Comparison of ENCODE assay signal across 23 cellular contexts in genomic region chr13:31610270-31610998, GRCh38.
"Had no signal": no experiment of that assay in that cellular context is flagged by ENCODE, and none has a peak within 500 bp of the region (broad histone marks: within the 10 kb centered on the region; RNA-seq: fewer than 3 reads in every experiment).

No MANE protein-coding gene starts in this region.

- DNase-seq: colonic mucosa; effector CD4-positive, alpha-beta T cell; endodermal cell; immature natural killer cell; left ventricle myocardium inferior; lower lobe of right lung; midbrain; naive B cell; posterior cingulate gyrus; sigmoid colon; stimulated activated CD4-positive, alpha-beta T cell treated with anti-CD3 and anti-CD28 coated beads, Interleukin-2, amount 100 ng/mL, for 24 hours; stimulated activated CD4-positive, alpha-beta T cell treated with anti-CD3 and anti-CD28 coated beads, Interleukin-4, amount 100 ng/mL, for 4 hours; stimulated activated naive B cell treated with anti-CD40 and anti-IgM and Interleukin-4, amounts not matched to agents 10 μg/mL and 1 μg/mL and 100 μg/mL, for 72 hours; stomach; substantia nigra; trophoblast cell had no signal

- H3K4me3 ChIP-seq: colonic mucosa, gastroesophageal sphincter, left ventricle myocardium inferior, lower lobe of right lung, right atrium auricular region, sigmoid colon, skin epidermis, stomach, thoracic aorta had no signal

- H3K4me1 ChIP-seq: colonic mucosa, gastroesophageal sphincter, left ventricle myocardium inferior, lower lobe of right lung, right atrium auricular region, sigmoid colon, stomach had no signal

- H3K27ac Mint-ChIP-seq: endodermal cell; immature natural killer cell; memory B cell; naive B cell; stimulated activated naive B cell treated with anti-CD40 and anti-IgM and Interleukin-4, amounts not matched to agents 10 μg/mL and 1 μg/mL and 100 μg/mL, for 72 hours had no signal

- H3K27ac ChIP-seq: colonic mucosa, gastroesophageal sphincter, left ventricle myocardium inferior, lower lobe of right lung, neutrophil, right atrium auricular region, sigmoid colon, skin epidermis, stomach, thoracic aorta had no signal

- H3K27me3 ChIP-seq: colonic mucosa, gastroesophageal sphincter, neutrophil, right atrium auricular region, sigmoid colon, stomach had no signal

- H3K36me3 ChIP-seq: colonic mucosa, gastroesophageal sphincter, left ventricle myocardium inferior, lower lobe of right lung, neutrophil, right atrium auricular region, sigmoid colon, stomach, thoracic aorta had no signal

- H3K4me3 Mint-ChIP-seq: endodermal cell; immature natural killer cell; memory B cell; naive B cell; nephron; stimulated activated naive B cell treated with anti-CD40 and anti-IgM and Interleukin-4, amounts not matched to agents 10 μg/mL and 1 μg/mL and 100 μg/mL, for 72 hours had no signal

- ATAC-seq: gastroesophageal sphincter; lower lobe of right lung; stimulated activated naive B cell treated with anti-CD40 and anti-IgM and Interleukin-4, amounts not matched to agents 10 μg/mL and 1 μg/mL and 100 μg/mL, for 72 hours had no signal

- H3K4me1 Mint-ChIP-seq: immature natural killer cell; memory B cell; naive B cell; stimulated activated naive B cell treated with anti-CD40 and anti-IgM and Interleukin-4, amounts not matched to agents 10 μg/mL and 1 μg/mL and 100 μg/mL, for 72 hours had no signal

- H3K27me3 Mint-ChIP-seq: memory B cell; naive B cell; stimulated activated naive B cell treated with anti-CD40 and anti-IgM and Interleukin-4, amounts not matched to agents 10 μg/mL and 1 μg/mL and 100 μg/mL, for 72 hours had no signal

- H3K36me3 Mint-ChIP-seq: immature natural killer cell; memory B cell; naive B cell; stimulated activated naive B cell treated with anti-CD40 and anti-IgM and Interleukin-4, amounts not matched to agents 10 μg/mL and 1 μg/mL and 100 μg/mL, for 72 hours had no signal
